Comparison of ENCODE assay signal across 8 cellular contexts in genomic region chr14:58749066-58749669, GRCh38.
A peak's percentile ranks its signal among the peaks of the same experiment; 100 is the strongest.
DNase-seq lines count a peak whose midpoint lies in the region; ATAC-seq and TF ChIP-seq lines count a peak whose summit lies in the region.

No MANE protein-coding gene starts in this region.

- H4K20me1 ChIP-seq in hepatocyte (ENCODE audit: insufficient read depth, poor library complexity, severe bottlenecking), result no peaks in the 10 kb centered on the region

- peak overlapping the region; percentile 41 for H3K4me3 Mint-ChIP-seq in T-helper 1 cell treated with Interleukin-12 subunit alpha and Interleukin-12 subunit beta and Interleukin-4 antibody, amounts not matched to agents 30 μg/mL and 1 μg/mL, for 36 hours

- WGBS in hepatocyte (ENCODE audit: low lambda C conversion rate, missing lambda C conversion rate), result 45% methylated on average over 5 of the region's 5 CpGs

- peaks cover 12% of the 10 kb centered on the region for H3K4me1 ChIP-seq in cardiac muscle cell (ENCODE audit: low read depth)
- peaks cover 24% of the 10 kb centered on the region for H3K4me1 ChIP-seq in hepatocyte (ENCODE audit: insufficient read depth)
- peaks cover 68% of the 10 kb centered on the region for H3K4me1 ChIP-seq in upper lobe of right lung

- H3K27ac Mint-ChIP-seq in T-helper 1 cell treated with Interleukin-12 subunit alpha and Interleukin-12 subunit beta and Interleukin-4 antibody, amounts not matched to agents 30 μg/mL and 1 μg/mL, for 36 hours, result peak overlapping the region; percentile 24

- ATAC-seq in GM21576 (IDR thresholded peaks at IDR 0.05; ENCODE audit: unreplicated experiment) (peak; percentile 85), upper lobe of right lung (peak; percentile 73)

- no peak overlapping the region for H3K4me3 ChIP-seq in cardiac muscle cell
- no peak overlapping the region for H3K4me3 ChIP-seq in HL-60 (replicated peaks; ENCODE audit: insufficient read depth, low read length)
- H3K4me3 ChIP-seq in hepatocyte, result no peak overlapping the region
- no peak overlapping the region for H3K4me3 ChIP-seq in upper lobe of right lung

- H3K36me3 ChIP-seq in cardiac muscle cell (no peaks in the 10 kb centered on the region), hepatocyte (replicated peaks; ENCODE audit: insufficient read depth, low read depth) (no peaks in the 10 kb centered on the region), upper lobe of right lung (no peaks in the 10 kb centered on the region)

- H3K27ac ChIP-seq in cardiac muscle cell (no peak overlapping the region), HL-60 (replicated peaks) (peak overlapping the region; percentile 51), hepatocyte (peak overlapping the region; percentile 46), upper lobe of right lung (no peak overlapping the region)

- H2AFZ ChIP-seq in hepatocyte, result no peak overlapping the region

- H3K9me3 ChIP-seq in cardiac muscle cell (ENCODE audit: low read depth) (no peaks in the 10 kb centered on the region), hepatocyte (ENCODE audit: low read depth) (no peaks in the 10 kb centered on the region), upper lobe of right lung (no peaks in the 10 kb centered on the region)

- H3K27me3 Mint-ChIP-seq in T-helper 1 cell treated with Interleukin-12 subunit alpha and Interleukin-12 subunit beta and Interleukin-4 antibody, amounts not matched to agents 30 μg/mL and 1 μg/mL, for 36 hours (ENCODE audit: low read depth), result no peaks in the 10 kb centered on the region

- no peaks in the 10 kb centered on the region for H3K9me3 Mint-ChIP-seq in T-helper 1 cell treated with Interleukin-12 subunit alpha and Interleukin-12 subunit beta and Interleukin-4 antibody, amounts not matched to agents 30 μg/mL and 1 μg/mL, for 36 hours

- intact Hi-C loops in cardiac septum (cut with DNase I), result no loop called here
- intact Hi-C loops in upper lobe of right lung (cut with DNase I), result no loop called here

- H3K27me3 ChIP-seq in cardiac muscle cell (no peaks in the 10 kb centered on the region), HL-60 (ENCODE audit: insufficient read depth, poor library complexity, severe bottlenecking) (no peaks in the 10 kb centered on the region), hepatocyte (no peaks in the 10 kb centered on the region), upper lobe of right lung (no peaks in the 10 kb centered on the region)

- H3K36me3 Mint-ChIP-seq in T-helper 1 cell treated with Interleukin-12 subunit alpha and Interleukin-12 subunit beta and Interleukin-4 antibody, amounts not matched to agents 30 μg/mL and 1 μg/mL, for 36 hours (ENCODE audit: low read depth), result no peaks in the 10 kb centered on the region

- H3K79me2 ChIP-seq in hepatocyte, result no peaks in the 10 kb centered on the region

- peak; percentile 23 to 85 for DNase-seq in cardiac muscle cell (ENCODE audit: low read depth in 1 of 2, low spot score in 1 of 2)
- no peak for DNase-seq in cardiac septum (ENCODE audit: low spot score)
- DNase-seq in HL-60 (ENCODE audit: low read depth in 1 of 2, low spot score in 1 of 2), result peak; percentile 39 to 57
- DNase-seq in hepatocyte (ENCODE audit: low spot score), result peak; percentile 66
- DNase-seq in upper lobe of right lung, result no peak
- no peak for DNase-seq in cortex of kidney (lab: John Stamatoyannopoulos, UW)

- no peak overlapping the region for H3K4me2 ChIP-seq in hepatocyte

- no peak for TF ChIP-seq CTCF in cardiac muscle cell (IDR thresholded peaks at IDR 0.05; ENCODE audit: low read depth, low read length)
- TF ChIP-seq CTCF in HL-60 (IDR thresholded peaks at IDR 0.05; ENCODE audit: insufficient read depth, low read length), result no peak
- TF ChIP-seq CTCF in hepatocyte (IDR thresholded peaks at IDR 0.05; ENCODE audit: poor library complexity), result no peak
- no peak for TF ChIP-seq CTCF in upper lobe of right lung (IDR thresholded peaks at IDR 0.05)

- H3K4me1 Mint-ChIP-seq in T-helper 1 cell treated with Interleukin-12 subunit alpha and Interleukin-12 subunit beta and Interleukin-4 antibody, amounts not matched to agents 30 μg/mL and 1 μg/mL, for 36 hours (ENCODE audit: low read depth), result peaks cover 8% of the 10 kb centered on the region

- no peaks in the 10 kb centered on the region for H3K9me2 ChIP-seq in hepatocyte (replicated peaks; ENCODE audit: insufficient read depth)

Comparison
In these comparisons a context has a peak if more than half of its experiments do, and no peak if none do; other contexts are left out.
1. DNase-seq: peak in cardiac muscle cell (2 of 2), HL-60 (2 of 2) and hepatocyte (single experiment); none in cardiac septum (single experiment), upper lobe of right lung (single experiment) and cortex of kidney (single experiment).
2. H3K27ac ChIP-seq: peak in HL-60 (single experiment) and hepatocyte (single experiment); none in cardiac muscle cell (single experiment) and upper lobe of right lung (single experiment).